Comparison of ENCODE assay signal across 21 cellular contexts in the genomic region with DNA sequence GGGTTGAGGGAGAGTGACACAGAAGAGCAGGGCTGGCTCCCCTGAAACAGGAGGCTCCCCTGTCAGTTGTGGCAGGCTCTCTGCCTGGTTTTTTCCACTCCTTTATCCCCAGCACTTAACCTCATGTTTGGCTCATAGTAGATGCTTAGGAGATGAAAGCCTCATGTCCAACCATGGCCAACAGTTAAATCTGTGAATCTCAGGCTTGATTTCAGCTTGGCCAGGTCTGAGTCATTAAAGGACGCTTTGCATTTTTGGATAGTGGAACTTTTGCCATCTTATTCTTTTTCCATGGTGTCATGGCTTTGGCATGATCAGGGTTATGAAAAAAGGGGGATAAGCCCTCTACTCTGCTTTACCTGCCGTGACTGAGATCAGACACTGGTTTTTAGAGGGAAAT.
DNase-seq lines count a peak whose midpoint lies in the region; ATAC-seq and TF ChIP-seq lines count a peak whose summit lies in the region.
"Had no signal": no experiment of that assay in that cellular context is flagged by ENCODE, and none has a peak within 500 bp of the region (broad histone marks: within the 10 kb centered on the region; RNA-seq: fewer than 3 reads in every experiment).

No MANE protein-coding gene starts in this region.

- peaks cover 65% of the 10 kb centered on the region for H3K79me2 ChIP-seq in GM23248 (ENCODE audit: insufficient read depth)

- H4K20me1 ChIP-seq in GM23248 (ENCODE audit: insufficient read depth): no peaks in the 10 kb centered on the region

- CTCF ChIA-PET in activated CD8-positive, alpha-beta T cell treated with anti-CD3 and anti-CD28 coated beads, Interleukin-2, amount 10 ng/mL, durations not matched to agents 7 days and 5 days (lab: Charles Lee): no interaction called here

- peak; percentile 78 for DNase-seq in GM23248
- DNase-seq in ascending aorta (ENCODE audit: low spot score in 2 of 2): no peak
- DNase-seq in heart right ventricle: no peak
- no peak for DNase-seq in stomach
- DNase-seq in NK-92 treated with Interleukin-12 subunit alpha and Interleukin-12 subunit beta, amount 100 ng/mL, for 24 hours (lab: John Stamatoyannopoulos, UW): no peak
- DNase-seq in activated CD8-positive, alpha-beta T cell treated with anti-CD3 and anti-CD28 coated beads, Interleukin-2, amount 10 ng/mL, durations not matched to agents 7 days and 5 days: no peak
- DNase-seq in amniotic stem cell (lab: John Stamatoyannopoulos, UW): no peak
- DNase-seq: activated CD4-positive, alpha-beta T cell treated with anti-CD3 and anti-CD28 coated beads for 48 hours; DMS79 treated with DMSO at 0.1 percent for 48 hours; effector memory CD8-positive, alpha-beta T cell; NCI-H1048; NCI-H2081 treated with DMSO at 0.1 percent for 48 hours; NCI-H526; SHP77; spleen; stimulated activated CD8-positive, alpha-beta memory T cell treated with anti-CD3 and anti-CD28 coated beads, Interleukin-4, amount 100 ng/mL, for 48 hours; T-cell had no signal

- WGBS in GM23248 (ENCODE audit: low coverage in 1 of 2, low lambda C conversion rate in 2 of 2, missing lambda C conversion rate in 2 of 2), 2 experiments: 20 to 31% methylated on average over 2 of the region's 2 CpGs
- 91 to 94% methylated on average over 2 of the region's 2 CpGs for WGBS in heart right ventricle, 2 donors
- WGBS in stomach, 5 donors: 76 to 90% (median 83%) methylated on average over 2 of the region's 2 CpGs

- intact Hi-C loops in ascending aorta (cut with DNase I): no loop called here
- intact Hi-C loops in heart right ventricle (cut with DNase I): loop anchor here in 1 of 10 donors (10.0 kb wide), 1 partner anchor 115 kb away; the partner anchor contains the start of gene CACNA1C
- intact Hi-C loops in stomach (cut with DNase I; ENCODE audit: low total_unique reads): no loop called here

- H3K27me3 Mint-ChIP-seq in activated CD8-positive, alpha-beta T cell treated with anti-CD3 and anti-CD28 coated beads, Interleukin-2, amount 10 ng/mL, durations not matched to agents 7 days and 5 days (ENCODE audit: low read depth): peaks cover 6% of the 10 kb centered on the region

- H3K9ac ChIP-seq in GM23248: no peak overlapping the region
- H3K9ac ChIP-seq: KMS-11 had no signal

- in situ Hi-C loops in GM23248 (cut with MboI): no loop called here

- no peak for TF ChIP-seq EP300 in stomach (IDR thresholded peaks at IDR 0.05)

- H2AFZ ChIP-seq in GM23248: no peak overlapping the region

- H3K4me1 ChIP-seq in GM23248 (ENCODE audit: insufficient read depth) (peaks cover 25% of the 10 kb centered on the region), ascending aorta (peaks cover 10 to 27% of the 10 kb centered on the region in 2 donors), heart right ventricle (peaks cover 8 to 79% (median 58%) of the 10 kb centered on the region in 9 donors), stomach (peaks cover 0 to 23% (median 0%) of the 10 kb centered on the region in 4 donors)
- H3K4me1 ChIP-seq: prostate gland, suprapubic skin had no signal

- no peaks in the 10 kb centered on the region for H3K36me3 ChIP-seq in GM23248 (ENCODE audit: low read depth)
- H3K36me3 ChIP-seq in ascending aorta: no peaks in the 10 kb centered on the region
- peaks cover 0 to 11% (median 0%) of the 10 kb centered on the region in 9 donors for H3K36me3 ChIP-seq in heart right ventricle
- H3K36me3 ChIP-seq in stomach: no peaks in the 10 kb centered on the region
- H3K36me3 ChIP-seq: prostate gland, spleen, suprapubic skin had no signal

- no peaks in the 10 kb centered on the region for H3K4me1 Mint-ChIP-seq in activated CD8-positive, alpha-beta T cell treated with anti-CD3 and anti-CD28 coated beads, Interleukin-2, amount 10 ng/mL, durations not matched to agents 7 days and 5 days (ENCODE audit: low read depth)
- H3K4me1 Mint-ChIP-seq: T-cell had no signal

- H3F3A ChIP-seq in GM23248 (ENCODE audit: insufficient read depth): peaks cover 24% of the 10 kb centered on the region

- H3K4me2 ChIP-seq in GM23248 (ENCODE audit: unreplicated experiment): peak overlapping the region; percentile 3
- H3K4me2 ChIP-seq: KMS-11 had no signal

- H3K27ac ChIP-seq in GM23248 (peak overlapping the region; percentile 58), ascending aorta (peak overlapping the region; percentile 56 to 76), heart right ventricle (peak overlapping the region in 6 of 10 donors; percentile 25 to 63 (median 47)), stomach (peak overlapping the region in 3 of 5 donors; percentile 36 to 62 (median 58))
- H3K27ac ChIP-seq: KMS-11, prostate gland, suprapubic skin had no signal

- no peak overlapping the region for H3K4me3 ChIP-seq in GM23248
- no peak overlapping the region for H3K4me3 ChIP-seq in ascending aorta
- no peak overlapping the region for H3K4me3 ChIP-seq in heart right ventricle
- no peak overlapping the region for H3K4me3 ChIP-seq in stomach
- H3K4me3 ChIP-seq: prostate gland, spleen, suprapubic skin had no signal

- H3K9me3 ChIP-seq in GM23248 (ENCODE audit: low read depth) (no peaks in the 10 kb centered on the region), ascending aorta (peaks cover 0 to 8% of the 10 kb centered on the region in 2 donors), heart right ventricle (peaks cover 0 to 20% (median 8%) of the 10 kb centered on the region in 11 donors), stomach (peaks cover 0 to 22% (median 14%) of the 10 kb centered on the region in 4 donors)
- H3K9me3 ChIP-seq: prostate gland, suprapubic skin had no signal

- TF ChIP-seq CTCF in ascending aorta (IDR thresholded peaks at IDR 0.05) (no peak), heart right ventricle (IDR thresholded peaks at IDR 0.05) (no peak), stomach (IDR thresholded peaks at IDR 0.05) (no peak)

- no peaks in the 10 kb centered on the region for H3K27me3 ChIP-seq in GM23248 (replicated peaks; ENCODE audit: insufficient read depth)
- no peaks in the 10 kb centered on the region for H3K27me3 ChIP-seq in ascending aorta
- H3K27me3 ChIP-seq in heart right ventricle: no peaks in the 10 kb centered on the region
- no peaks in the 10 kb centered on the region for H3K27me3 ChIP-seq in stomach
- H3K27me3 ChIP-seq: spleen, suprapubic skin had no signal

- TF ChIP-seq POLR2A in stomach (IDR thresholded peaks at IDR 0.05): no peak

- POLR2A ChIA-PET in activated CD8-positive, alpha-beta T cell treated with anti-CD3 and anti-CD28 coated beads, Interleukin-2, amount 10 ng/mL, durations not matched to agents 7 days and 5 days (lab: Charles Lee): no interaction called here

- H3K27ac Mint-ChIP-seq in activated CD8-positive, alpha-beta T cell treated with anti-CD3 and anti-CD28 coated beads, Interleukin-2, amount 10 ng/mL, durations not matched to agents 7 days and 5 days: no peak overlapping the region
- H3K27ac Mint-ChIP-seq: effector memory CD8-positive, alpha-beta T cell; T-cell had no signal

- H3K9me3 Mint-ChIP-seq in activated CD8-positive, alpha-beta T cell treated with anti-CD3 and anti-CD28 coated beads, Interleukin-2, amount 10 ng/mL, durations not matched to agents 7 days and 5 days (ENCODE audit: insufficient read depth): peaks cover 4% of the 10 kb centered on the region

- H3K36me3 Mint-ChIP-seq in activated CD8-positive, alpha-beta T cell treated with anti-CD3 and anti-CD28 coated beads, Interleukin-2, amount 10 ng/mL, durations not matched to agents 7 days and 5 days (ENCODE audit: low read depth): no peaks in the 10 kb centered on the region
- H3K36me3 Mint-ChIP-seq: T-cell had no signal

- H3K4me3 Mint-ChIP-seq in activated CD8-positive, alpha-beta T cell treated with anti-CD3 and anti-CD28 coated beads, Interleukin-2, amount 10 ng/mL, durations not matched to agents 7 days and 5 days: no peak overlapping the region
- H3K4me3 Mint-ChIP-seq: effector memory CD8-positive, alpha-beta T cell; T-cell had no signal

- ATAC-seq in heart right ventricle (peak in 1 of 8 donors; percentile 8), HG03439 (IDR thresholded peaks at IDR 0.05; ENCODE audit: unreplicated experiment) (no peak)
- ATAC-seq in activated CD8-positive, alpha-beta T cell treated with anti-CD3 and anti-CD28 coated beads, Interleukin-2, amount 10 ng/mL, durations not matched to agents 7 days and 5 days: no peak
- ATAC-seq: effector memory CD8-positive, alpha-beta T cell; T-cell had no signal

- no peaks in the 10 kb centered on the region for H3K9me2 ChIP-seq in GM23248 (ENCODE audit: insufficient read depth)
